34 cellular contexts compared by ENCODE assay signal in the genomic region with DNA sequence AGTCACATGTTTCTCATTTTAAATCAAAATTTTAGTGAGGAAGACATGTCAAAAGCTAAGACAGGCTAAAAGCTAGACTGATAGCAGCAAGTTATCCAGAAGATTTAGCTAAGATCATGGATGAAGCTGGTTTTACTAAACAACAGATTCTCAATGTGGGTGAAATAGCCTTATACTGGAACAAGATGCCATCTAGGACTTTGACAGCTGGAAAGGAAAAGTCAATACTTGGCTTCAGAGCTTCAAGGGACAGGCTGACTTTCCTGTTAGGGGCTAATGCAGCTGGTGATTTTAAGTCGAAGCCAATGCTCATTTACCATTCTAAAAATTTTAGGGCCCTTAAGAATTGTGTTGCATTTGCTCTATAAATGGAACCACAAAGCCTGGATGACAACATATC.
"Had no signal": no experiment of that assay in that cellular context is flagged by ENCODE, and none has a peak within 500 bp of the region (broad histone marks: within the 10 kb centered on the region; RNA-seq: fewer than 3 reads in every experiment).

No MANE protein-coding gene starts in this region.

- H3K27me3 ChIP-seq: MG63 had no signal

- DNase-seq: Karpas-422, Kasumi-1, MG63, MM.1S, MV-4-11, NCI-H1048, NCI-H1092, NCI-H1092 treated with DMSO at 0.1 percent for 48 hours, NCI-H1105, NCI-H1105 treated with DMSO at 0.1 percent for 48 hours, NCI-H1417, NCI-H1417 treated with DMSO at 0.1 percent for 48 hours, NCI-H1436, NCI-H1436 treated with DMSO at 0.1 percent for 48 hours, NCI-H146, NCI-H1694, NCI-H1694 treated with DMSO at 0.1 percent for 48 hours, NCI-H187, NCI-H187 treated with DMSO at 0.1 percent for 48 hours, NCI-H1930, NCI-H2029, NCI-H2029 treated with DMSO at 0.1 percent for 48 hours, NCI-H2081, NCI-H2081 treated with DMSO at 0.1 percent for 48 hours, NCI-H2107, NCI-H2171, NCI-H2171 treated with DMSO at 0.1 percent for 48 hours, NCI-H2227 treated with DMSO at 0.1 percent for 48 hours, NCI-H226, NCI-H345, NCI-H446, NCI-H446 treated with DMSO at 0.1 percent for 48 hours, NCI-H510A had no signal

- H3K4me3 ChIP-seq: MG63 had no signal

- H3K27ac ChIP-seq: KMS-11 had no signal

- H3K9ac ChIP-seq: KMS-11 had no signal

- H3K4me2 ChIP-seq: KMS-11 had no signal

- H3K9me3 ChIP-seq: MG63 had no signal

- H3K36me3 ChIP-seq: MG63 had no signal
